1 cellular context compared by ENCODE assay signal in the genomic region with DNA sequence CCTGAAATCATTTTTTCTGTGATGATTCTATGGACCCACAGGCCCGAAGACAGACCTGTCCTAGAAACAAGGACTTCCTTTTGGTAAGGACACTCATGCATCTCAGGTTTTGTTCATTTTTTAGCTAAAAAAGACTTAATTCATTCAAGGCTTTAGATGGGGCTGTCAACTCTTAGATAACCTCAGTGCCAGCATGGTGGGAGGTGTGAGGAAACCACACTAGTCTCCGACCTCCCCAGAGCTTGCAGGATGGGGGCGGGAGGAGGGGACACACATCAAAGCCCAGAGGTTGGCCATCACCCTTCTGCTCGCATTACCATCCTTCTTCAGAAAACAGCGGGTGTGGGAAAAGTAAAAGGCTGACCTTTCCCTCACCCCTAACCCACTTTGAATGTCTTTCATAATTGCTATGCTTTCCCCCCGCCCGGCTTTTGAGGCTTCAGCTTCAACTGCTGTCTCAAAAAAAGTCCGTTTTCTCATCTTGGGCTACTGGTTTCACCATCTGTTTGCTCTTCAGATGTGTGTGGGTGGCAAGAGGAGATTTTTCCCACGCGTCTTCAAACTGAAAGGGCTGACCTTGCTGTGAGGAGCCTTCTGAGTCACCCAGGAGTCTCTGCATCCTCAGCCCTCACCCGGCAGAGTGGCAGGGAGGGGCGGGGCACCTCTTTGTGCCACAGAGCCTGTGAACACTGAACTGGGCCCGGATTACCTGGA.
TF ChIP-seq lines count a peak whose summit lies in the region.

No MANE protein-coding gene starts in this region.

TF ChIP-seq in GM23338, 12 proteins besides CTCF, POLR2A, EP300 and RAD21 (continued from another document):
- TF ChIP-seq, protein P1, sequence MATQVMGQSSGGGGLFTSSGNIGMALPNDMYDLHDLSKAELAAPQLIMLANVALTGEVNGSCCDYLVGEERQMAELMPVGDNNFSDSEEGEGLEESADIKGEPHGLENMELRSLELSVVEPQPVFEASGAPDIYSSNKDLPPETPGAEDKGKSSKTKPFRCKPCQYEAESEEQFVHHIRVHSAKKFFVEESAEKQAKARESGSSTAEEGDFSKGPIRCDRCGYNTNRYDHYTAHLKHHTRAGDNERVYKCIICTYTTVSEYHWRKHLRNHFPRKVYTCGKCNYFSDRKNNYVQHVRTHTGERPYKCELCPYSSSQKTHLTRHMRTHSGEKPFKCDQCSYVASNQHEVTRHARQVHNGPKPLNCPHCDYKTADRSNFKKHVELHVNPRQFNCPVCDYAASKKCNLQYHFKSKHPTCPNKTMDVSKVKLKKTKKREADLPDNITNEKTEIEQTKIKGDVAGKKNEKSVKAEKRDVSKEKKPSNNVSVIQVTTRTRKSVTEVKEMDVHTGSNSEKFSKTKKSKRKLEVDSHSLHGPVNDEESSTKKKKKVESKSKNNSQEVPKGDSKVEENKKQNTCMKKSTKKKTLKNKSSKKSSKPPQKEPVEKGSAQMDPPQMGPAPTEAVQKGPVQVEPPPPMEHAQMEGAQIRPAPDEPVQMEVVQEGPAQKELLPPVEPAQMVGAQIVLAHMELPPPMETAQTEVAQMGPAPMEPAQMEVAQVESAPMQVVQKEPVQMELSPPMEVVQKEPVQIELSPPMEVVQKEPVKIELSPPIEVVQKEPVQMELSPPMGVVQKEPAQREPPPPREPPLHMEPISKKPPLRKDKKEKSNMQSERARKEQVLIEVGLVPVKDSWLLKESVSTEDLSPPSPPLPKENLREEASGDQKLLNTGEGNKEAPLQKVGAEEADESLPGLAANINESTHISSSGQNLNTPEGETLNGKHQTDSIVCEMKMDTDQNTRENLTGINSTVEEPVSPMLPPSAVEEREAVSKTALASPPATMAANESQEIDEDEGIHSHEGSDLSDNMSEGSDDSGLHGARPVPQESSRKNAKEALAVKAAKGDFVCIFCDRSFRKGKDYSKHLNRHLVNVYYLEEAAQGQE (IDR thresholded peaks at IDR 0.05; ENCODE audit: unreplicated experiment): no peak
- TF ChIP-seq NANOG (IDR thresholded peaks at IDR 0.05; ENCODE audit: borderline replicate concordance): no peak
- no peak for TF ChIP-seq EZH2phosphoT487 (IDR thresholded peaks at IDR 0.05; ENCODE audit: unreplicated experiment)
- no peak for TF ChIP-seq ZNF331 (CRISPR knock-in tag; IDR thresholded peaks at IDR 0.05; ENCODE audit: low read depth)
- TF ChIP-seq, protein P2, sequence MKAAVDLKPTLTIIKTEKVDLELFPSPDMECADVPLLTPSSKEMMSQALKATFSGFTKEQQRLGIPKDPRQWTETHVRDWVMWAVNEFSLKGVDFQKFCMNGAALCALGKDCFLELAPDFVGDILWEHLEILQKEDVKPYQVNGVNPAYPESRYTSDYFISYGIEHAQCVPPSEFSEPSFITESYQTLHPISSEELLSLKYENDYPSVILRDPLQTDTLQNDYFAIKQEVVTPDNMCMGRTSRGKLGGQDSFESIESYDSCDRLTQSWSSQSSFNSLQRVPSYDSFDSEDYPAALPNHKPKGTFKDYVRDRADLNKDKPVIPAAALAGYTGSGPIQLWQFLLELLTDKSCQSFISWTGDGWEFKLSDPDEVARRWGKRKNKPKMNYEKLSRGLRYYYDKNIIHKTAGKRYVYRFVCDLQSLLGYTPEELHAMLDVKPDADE (IDR thresholded peaks at IDR 0.05): no peak
TF ChIP-seq in GM23338: peak in this region for 0.
